In the genomic region with DNA sequence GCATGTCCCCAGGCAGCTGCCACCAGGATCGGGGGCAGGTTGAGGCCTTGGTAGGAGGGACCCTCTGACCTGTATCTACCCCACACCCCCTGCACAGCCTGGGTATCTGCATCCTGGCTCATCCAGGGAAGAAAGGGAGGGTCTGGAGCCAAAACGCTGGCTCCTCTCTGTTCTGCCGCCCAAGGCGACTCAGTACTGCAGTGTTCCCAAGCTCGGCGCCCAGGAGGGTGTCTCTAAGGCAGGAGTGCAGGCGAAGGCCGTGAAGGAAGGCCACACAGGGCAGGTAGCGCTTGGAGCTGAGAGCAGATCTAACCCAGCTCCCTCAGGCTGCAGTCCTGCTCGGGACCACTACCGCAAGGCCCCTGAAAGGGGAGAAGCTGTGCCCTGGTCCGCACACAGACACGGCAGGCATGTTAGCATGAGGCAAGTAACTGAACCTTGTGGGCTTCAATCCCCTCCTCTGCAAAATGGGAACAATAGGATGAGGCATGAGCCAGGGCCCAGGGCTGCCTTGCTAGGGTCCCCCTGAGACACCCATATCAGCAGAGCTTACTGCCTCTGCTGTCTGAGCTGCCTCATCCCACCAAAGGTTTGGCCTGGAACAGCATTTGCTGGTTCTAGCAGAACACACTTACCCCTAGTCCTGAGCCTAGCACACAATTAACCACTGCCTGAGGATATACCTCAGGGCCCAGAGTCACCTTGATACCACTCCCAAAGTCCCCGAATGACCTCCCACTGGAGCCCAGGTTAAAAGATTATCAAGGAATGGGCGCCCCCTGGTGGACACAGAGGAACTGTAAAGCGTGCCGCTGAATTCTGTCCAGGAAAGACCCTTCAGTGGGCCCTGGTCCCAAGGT, we compare ENCODE assay signal across 8 cellular contexts. TPM values are rescaled to one million over a fixed set of nuclear protein-coding genes. Genes with fewer than 3 reads are reported as not detected.
A peak's percentile ranks its signal among the peaks of the same experiment; 100 is the strongest.
DNase-seq lines count a peak whose midpoint lies in the region; ATAC-seq and TF ChIP-seq lines count a peak whose summit lies in the region.

No MANE protein-coding gene starts in this region.

- no peak overlapping the region for H3K4me3 ChIP-seq in sigmoid colon

- in situ Hi-C loops in G401 (cut with HindIII; ENCODE audit: low sequenced_read_pairs) = no loop called here

- no peaks in the 10 kb centered on the region for H3K27me3 Mint-ChIP-seq in activated naive CD8-positive, alpha-beta T cell treated with anti-CD3 and anti-CD28 coated beads, Interleukin-2, amount 10 ng/mL, durations not matched to agents 7 days and 5 days

- H3K4me1 Mint-ChIP-seq in activated naive CD8-positive, alpha-beta T cell treated with anti-CD3 and anti-CD28 coated beads, Interleukin-2, amount 10 ng/mL, durations not matched to agents 7 days and 5 days = peaks cover 24% of the 10 kb centered on the region

- no peak for TF ChIP-seq POLR2A in sigmoid colon (IDR thresholded peaks at IDR 0.05)

- no peak overlapping the region for H3K4me3 Mint-ChIP-seq in activated naive CD8-positive, alpha-beta T cell treated with anti-CD3 and anti-CD28 coated beads, Interleukin-2, amount 10 ng/mL, durations not matched to agents 7 days and 5 days

- TF ChIP-seq EP300 in sigmoid colon (IDR thresholded peaks at IDR 0.05) = no peak

- H3K27ac Mint-ChIP-seq in activated naive CD8-positive, alpha-beta T cell treated with anti-CD3 and anti-CD28 coated beads, Interleukin-2, amount 10 ng/mL, durations not matched to agents 7 days and 5 days = peak overlapping the region; percentile 58

- no peaks in the 10 kb centered on the region for H3K9me3 ChIP-seq in sigmoid colon

- H3K27ac ChIP-seq in sigmoid colon = peak overlapping the region; percentile 68 to 100 (median 98)

- TF ChIP-seq CTCF in LNCAP (IDR thresholded peaks at IDR 0.05) (peak; percentile 81), sigmoid colon (IDR thresholded peaks at IDR 0.05) (peak; percentile 92 to 96 (median 94))

- no peaks in the 10 kb centered on the region for H3K27me3 ChIP-seq in sigmoid colon

- peaks cover 0 to 24% (median 13%) of the 10 kb centered on the region in 4 donors for H3K36me3 ChIP-seq in sigmoid colon

- WGBS in sigmoid colon, 2 donors = 49 to 61% methylated on average over 17 of the region's 17 CpGs

- no peaks in the 10 kb centered on the region for H3K9me3 Mint-ChIP-seq in activated naive CD8-positive, alpha-beta T cell treated with anti-CD3 and anti-CD28 coated beads, Interleukin-2, amount 10 ng/mL, durations not matched to agents 7 days and 5 days

- peaks cover 18% of the 10 kb centered on the region for H3K36me3 Mint-ChIP-seq in activated naive CD8-positive, alpha-beta T cell treated with anti-CD3 and anti-CD28 coated beads, Interleukin-2, amount 10 ng/mL, durations not matched to agents 7 days and 5 days

- intact Hi-C loops in left ventricle myocardium superior (cut with micrococcal nuclease) = loop anchor here (2.0 to 5.0 kb wide), 2 partner anchors 38 to 102 kb away; no protein-coding TSS in a partner anchor
- intact Hi-C loops in sigmoid colon (cut with DNase I) = loop anchor here (1.0 to 10.0 kb wide), 4 partner anchors 38 to 250 kb away; a partner anchor contains a TSS

- POLR2A ChIA-PET in activated naive CD8-positive, alpha-beta T cell treated with anti-CD3 and anti-CD28 coated beads, Interleukin-2, amount 10 ng/mL, durations not matched to agents 7 days and 5 days (lab: Charles Lee) = interaction anchor here (0.8 to 7.5 kb wide), 10 partner anchors 9 to 103 kb away, joined by 3 to 61 read pairs (median 6); no protein-coding TSS in a partner anchor

- peak; percentile 7 for ATAC-seq in activated naive CD8-positive, alpha-beta T cell treated with anti-CD3 and anti-CD28 coated beads, Interleukin-2, amount 10 ng/mL, durations not matched to agents 7 days and 5 days (ENCODE audit: low read depth)
- peak; percentile 25 for ATAC-seq in left ventricle myocardium superior
- ATAC-seq in HG02759 (IDR thresholded peaks at IDR 0.05; ENCODE audit: unreplicated experiment) = no peak
- no peak for ATAC-seq in HG03521 (IDR thresholded peaks at IDR 0.05; ENCODE audit: unreplicated experiment)

- DNase-seq in G401 (ENCODE audit: low spot score) = peak; percentile 80
- DNase-seq in SKM-1 treated with dmso at 0.1 percent for 144 hours (lab: John Stamatoyannopoulos, UW; ENCODE audit: unreplicated experiment) = peak; percentile 47
- DNase-seq in activated naive CD8-positive, alpha-beta T cell treated with anti-CD3 and anti-CD28 coated beads, Interleukin-2, amount 10 ng/mL, durations not matched to agents 7 days and 5 days = peak; percentile 82
- peak; percentile 81 for DNase-seq in left ventricle myocardium superior
- DNase-seq in sigmoid colon = peak; percentile 87

- peaks cover 0 to 41% (median 39%) of the 10 kb centered on the region in 4 donors for H3K4me1 ChIP-seq in sigmoid colon

RNA-seq across cellular contexts. Expression of a gene that starts 6.5 kb away (rescaled TPM):
- total RNA-seq in G401 (2014; rRNA removed; shearing (Covaris generic)) = 1,275 and 1,509 TPM in 2 replicates
- total RNA-seq in activated naive CD8-positive, alpha-beta T cell treated with anti-CD3 and anti-CD28 coated beads, Interleukin-2, amount 10 ng/mL, durations not matched to agents 7 days and 5 days = 1,000 to 10,000 TPM; 1,404 to 1,416 TPM
- total RNA-seq in left ventricle myocardium superior (207 TPM), sigmoid colon (1,000 to 10,000 TPM in 2 of 4 donors, 100 to 1,000 TPM in 2; 807 to 1,142 (median 1,007) TPM)
- polyA plus RNA-seq in sigmoid colon = 1,000 to 10,000 TPM; 1,787 to 2,683 (median 1,800) TPM

Comparison
In these comparisons a context has a peak if more than half of its experiments do, and no peak if none do; other contexts are left out.
1. ATAC-seq: peak in activated naive CD8-positive, alpha-beta T cell treated with anti-CD3 and anti-CD28 coated beads, Interleukin-2, amount 10 ng/mL, durations not matched to agents 7 days and 5 days (single experiment) and left ventricle myocardium superior (single experiment); none in HG02759 (single experiment) and HG03521 (single experiment).
2. Peak in every context shown above with its lines, with median percentiles within 50 percentile points of each other: DNase-seq.